2 cellular contexts compared by ENCODE assay signal in genomic region chr1:52542085-52542688, GRCh38.
A peak's percentile ranks its signal among the peaks of the same experiment; 100 is the strongest.
TF ChIP-seq lines count a peak whose summit lies in the region.

No MANE protein-coding gene starts in this region.

TF ChIP-seq in HepG2, 621 proteins besides CTCF, POLR2A, EP300 and RAD21:
- no peak for TF ChIP-seq FOXP1 (IDR thresholded peaks at IDR 0.05)
- TF ChIP-seq FOXP1 (CRISPR knock-in tag; IDR thresholded peaks at IDR 0.05), result no peak
- TF ChIP-seq ZNF556 (CRISPR knock-in tag; IDR thresholded peaks at IDR 0.05; ENCODE audit: borderline replicate concordance), result no peak
- TF ChIP-seq ZNF720 (CRISPR knock-in tag; IDR thresholded peaks at IDR 0.05), result no peak
- 0 out of 2 replicates have a peak, but pooled peaks have one; percentile 18 for TF ChIP-seq CEBPB (IDR thresholded peaks at IDR 0.05; ENCODE audit: borderline replicate concordance, low read depth, low read length)
- TF ChIP-seq E2F1 (CRISPR knock-in tag; IDR thresholded peaks at IDR 0.05), result no peak
- no peak for TF ChIP-seq PRPF4 (IDR thresholded peaks at IDR 0.05; ENCODE audit: low read depth, low read length, poor library complexity, severe bottlenecking)

TF ChIP-seq in endothelial cell of umbilical vein, 7 proteins besides CTCF, POLR2A, EP300 and RAD21:
- TF ChIP-seq POLR2AphosphoS5 (IDR thresholded peaks at IDR 0.05; ENCODE audit: insufficient read depth, low read depth, low read length) (no peak), JUN (IDR thresholded peaks at IDR 0.05; ENCODE audit: borderline replicate concordance, insufficient read depth, insufficient read length, low read depth) (no peak), EZH2 (IDR thresholded peaks at IDR 0.05; ENCODE audit: borderline replicate concordance, low read depth, low read length, severe bottlenecking) (no peak), FOS (IDR thresholded peaks at IDR 0.05; ENCODE audit: borderline replicate concordance, insufficient read depth, low read length) (no peak), MYC (IDR thresholded peaks at IDR 0.05; ENCODE audit: low read depth, low read length) (no peak), GATA2 (IDR thresholded peaks at IDR 0.05; ENCODE audit: insufficient read depth, insufficient read length, low read depth, low read length) (no peak)
- TF ChIP-seq, protein P1, sequence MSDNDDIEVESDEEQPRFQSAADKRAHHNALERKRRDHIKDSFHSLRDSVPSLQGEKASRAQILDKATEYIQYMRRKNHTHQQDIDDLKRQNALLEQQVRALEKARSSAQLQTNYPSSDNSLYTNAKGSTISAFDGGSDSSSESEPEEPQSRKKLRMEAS (IDR thresholded peaks at IDR 0.05; ENCODE audit: insufficient read depth, insufficient read length), result no peak
